ENCODE assay signal across 9 cellular contexts in genomic region chr1:35894183-35894582, GRCh38. TPM values are rescaled to one million over a fixed set of nuclear protein-coding genes. Genes with fewer than 3 reads are reported as not detected.
DNase-seq lines count a peak whose midpoint lies in the region; ATAC-seq and TF ChIP-seq lines count a peak whose summit lies in the region.
"Had no signal": no experiment of that assay in that cellular context is flagged by ENCODE, and none has a peak within 500 bp of the region (broad histone marks: within the 10 kb centered on the region; RNA-seq: fewer than 3 reads in every experiment).

No MANE protein-coding gene starts in this region.

- intact Hi-C loops in activated naive CD4-positive, alpha-beta T cell treated with anti-CD3 and anti-CD28 coated beads for 36 hours (cut with micrococcal nuclease), result no loop called here

- 40 to 60% methylated on average over 1 of the region's 6 CpGs for WGBS in gastroesophageal sphincter (ENCODE audit: low coverage in 1 of 2), 2 donors
- 50 to 77% methylated on average over 6 of the region's 6 CpGs for WGBS in upper lobe of left lung, 2 donors

- no peak overlapping the region for H3K4me3 ChIP-seq in NB4 (ENCODE audit: low read depth, low read length)
- H3K4me3 ChIP-seq in gastroesophageal sphincter, result no peak overlapping the region
- no peak overlapping the region for H3K4me3 ChIP-seq in upper lobe of left lung
- H3K4me3 ChIP-seq: thoracic aorta had no signal

- no peaks in the 10 kb centered on the region for H3K9me3 ChIP-seq in gastroesophageal sphincter
- no peaks in the 10 kb centered on the region for H3K9me3 ChIP-seq in upper lobe of left lung
- H3K9me3 ChIP-seq: thoracic aorta had no signal

- H3K27me3 ChIP-seq in gastroesophageal sphincter, result no peaks in the 10 kb centered on the region
- no peaks in the 10 kb centered on the region for H3K27me3 ChIP-seq in upper lobe of left lung

- peaks cover 0 to 100% of the 10 kb centered on the region in 2 donors for H3K36me3 ChIP-seq in gastroesophageal sphincter
- peaks cover 6 to 91% (median 39%) of the 10 kb centered on the region in 4 donors for H3K36me3 ChIP-seq in upper lobe of left lung

- no peaks in the 10 kb centered on the region for H3K4me1 Mint-ChIP-seq in activated naive CD4-positive, alpha-beta T cell treated with anti-CD3 and anti-CD28 coated beads for 36 hours (ENCODE audit: low read depth)

- TF ChIP-seq CTCF in NB4 (IDR thresholded peaks at IDR 0.05; ENCODE audit: low read depth, low read length), result no peak
- no peak for TF ChIP-seq CTCF in gastroesophageal sphincter (IDR thresholded peaks at IDR 0.05)
- TF ChIP-seq CTCF in upper lobe of left lung (IDR thresholded peaks at IDR 0.05), result no peak

- no peak overlapping the region for H3K4me3 Mint-ChIP-seq in activated naive CD4-positive, alpha-beta T cell treated with anti-CD3 and anti-CD28 coated beads for 36 hours

- no peaks in the 10 kb centered on the region for H3K27me3 Mint-ChIP-seq in activated naive CD4-positive, alpha-beta T cell treated with anti-CD3 and anti-CD28 coated beads for 36 hours (ENCODE audit: low read depth)

- TF ChIP-seq POLR2A in NB4 (IDR thresholded peaks at IDR 0.05; ENCODE audit: extremely low read depth, insufficient read length), result no peak
- no peak for TF ChIP-seq POLR2A in gastroesophageal sphincter (IDR thresholded peaks at IDR 0.05)
- no peak for TF ChIP-seq POLR2A in upper lobe of left lung (IDR thresholded peaks at IDR 0.05)

- H3K27ac Mint-ChIP-seq in activated naive CD4-positive, alpha-beta T cell treated with anti-CD3 and anti-CD28 coated beads for 36 hours, result peak overlapping the region; percentile 35

- CTCF ChIA-PET in activated naive CD4-positive, alpha-beta T cell treated with anti-CD3 and anti-CD28 coated beads for 36 hours (lab: Charles Lee), result no interaction called here

- no peaks in the 10 kb centered on the region for H3K9me3 Mint-ChIP-seq in activated naive CD4-positive, alpha-beta T cell treated with anti-CD3 and anti-CD28 coated beads for 36 hours

- no peaks in the 10 kb centered on the region for H3K4me1 ChIP-seq in gastroesophageal sphincter
- H3K4me1 ChIP-seq in upper lobe of left lung, result no peaks in the 10 kb centered on the region

- peak; percentile 36 for ATAC-seq in gastroesophageal sphincter
- peak; percentile 68 to 85 for ATAC-seq in upper lobe of left lung (ENCODE audit: low FRiP score in 2 of 2)

- TF ChIP-seq EP300 in gastroesophageal sphincter (IDR thresholded peaks at IDR 0.05) (no peak), upper lobe of left lung (IDR thresholded peaks at IDR 0.05) (no peak)

- H3K36me3 Mint-ChIP-seq in activated naive CD4-positive, alpha-beta T cell treated with anti-CD3 and anti-CD28 coated beads for 36 hours (ENCODE audit: low read depth), result peaks cover 12% of the 10 kb centered on the region

- no peak for DNase-seq in activated naive CD4-positive, alpha-beta T cell treated with anti-CD3 and anti-CD28 coated beads for 36 hours
- no peak for DNase-seq in activated naive CD4-positive, alpha-beta T cell treated with Interleukin-2 at 50 U/mL for 16 hours
- peak; percentile 80 for DNase-seq in NB4 (ENCODE audit: low read depth)
- DNase-seq in upper lobe of left lung, result peak in 1 of 2 donors; percentile 78
- DNase-seq in activated CD4-positive, alpha-beta T cell treated with anti-CD3 and anti-CD28 coated beads for 4 hours, result no peak
- no peak for DNase-seq in 8988T
- DNase-seq in OCI-M2 (lab: John Stamatoyannopoulos, UW; ENCODE audit: unreplicated experiment), result no peak

- H3K27ac ChIP-seq in gastroesophageal sphincter (no peak overlapping the region), upper lobe of left lung (peak overlapping the region in 3 of 4 donors; percentile 26 to 62 (median 55))
- H3K27ac ChIP-seq: thoracic aorta had no signal

RNA-seq across cellular contexts. Expression of gene AGO1, which starts 11.2 kb away (rescaled TPM):
- total RNA-seq in activated naive CD4-positive, alpha-beta T cell treated with anti-CD3 and anti-CD28 coated beads for 36 hours, result 10 to 100 TPM; 24.9 to 25.3 TPM
- total RNA-seq in gastroesophageal sphincter (10 to 100 TPM; 19.5 to 39.5 (median 24.1) TPM), upper lobe of left lung (10 to 100 TPM; 11.4 to 26.8 (median 22.9) TPM)

RNA-seq across cellular contexts. Expression of gene AGO3, which starts 36.7 kb away (rescaled TPM):
- 10 to 100 TPM; 25.1 to 28.2 TPM for total RNA-seq in activated naive CD4-positive, alpha-beta T cell treated with anti-CD3 and anti-CD28 coated beads for 36 hours
- total RNA-seq in gastroesophageal sphincter (10 to 100 TPM; 33.9 to 36.9 (median 34.2) TPM), upper lobe of left lung (10 to 100 TPM; 13.8 to 32.5 (median 29.6) TPM)

Comparison
In these comparisons a context has a peak if more than half of its experiments do, and no peak if none do; other contexts are left out.
1. H3K27ac ChIP-seq: peak in upper lobe of left lung (3 of 4); none in gastroesophageal sphincter (0 of 4).